In genomic region chr16:29805232-29806095, GRCh38 we compare ENCODE assay signal across 8 cellular contexts. TPM values are rescaled to one million over a fixed set of nuclear protein-coding genes. Genes with fewer than 3 reads are reported as not detected.
DNase-seq lines count a peak whose midpoint lies in the region; ATAC-seq, FAIRE-seq and TF ChIP-seq lines count a peak whose summit lies in the region.

No MANE protein-coding gene starts in this region.

- ATAC-seq in GM19035 (IDR thresholded peaks at IDR 0.05; ENCODE audit: unreplicated experiment), result peak; percentile 53
- peak; percentile 59 for ATAC-seq in HG03280 (IDR thresholded peaks at IDR 0.05; ENCODE audit: unreplicated experiment)

- H3K79me2 ChIP-seq in keratinocyte (ENCODE audit: control insufficient read depth, insufficient read depth, low read length), result peaks cover 22% of the 10 kb centered on the region

- no peaks in the 10 kb centered on the region for H3K9me3 ChIP-seq in keratinocyte (ENCODE audit: control insufficient read depth, low read depth, low read length)

- dilution Hi-C loops in keratinocyte (cut with MboI; ENCODE audit: extremely low pct_ligation_motif_present, low sequenced_read_pairs), result no loop called here

- DNase-seq in AG20443 (ENCODE audit: low spot score) (peak; percentile 95), NCI-H446 treated with DMSO at 0.1 percent for 48 hours (lab: John Stamatoyannopoulos, UW) (peak; percentile 95), cerebellar nuclear complex (lab: John Stamatoyannopoulos, UW) (peak; percentile 67 to 94), keratinocyte (ENCODE audit: low read depth, low spot score) (no peak)
- peak; percentile 97 for DNase-seq in activated CD4-positive, alpha-beta T cell treated with anti-CD3 and anti-CD28 coated beads for 1 hour
- peak; percentile 98 for DNase-seq in stimulated activated CD4-positive, alpha-beta T cell treated with anti-CD3 and anti-CD28 coated beads, Interleukin-12 subunit alpha, Interleukin-12 subunit beta, amount 100 ng/mL, for 4 hours

- no peaks in the 10 kb centered on the region for H3K27me3 ChIP-seq in keratinocyte (ENCODE audit: control insufficient read depth, extremely low read depth, insufficient read depth, low read length)

- H3K4me2 ChIP-seq in keratinocyte (ENCODE audit: control insufficient read depth, extremely low read depth, insufficient read depth, low read depth, low read length), result peak overlapping the region; percentile 92

- no peaks in the 10 kb centered on the region for H3K9me1 ChIP-seq in keratinocyte (ENCODE audit: control insufficient read depth, extremely low read depth, insufficient read depth, low read length)

- no peak for FAIRE-seq in keratinocyte (lab: Jason Lieb, UNC)

- H3K4me1 ChIP-seq in keratinocyte (ENCODE audit: control insufficient read depth, extremely low read depth, insufficient read depth, low read length), result peaks cover 24% of the 10 kb centered on the region

- H3K4me3 ChIP-seq in keratinocyte (ENCODE audit: control insufficient read depth in 2 of 3, extremely low read depth in 1 of 3, insufficient read depth in 2 of 3, low read depth in 1 of 3, low read length in 3 of 3), result peak overlapping the region; percentile 56 to 81 (median 72)

- peak in 1 of 3 experiments; percentile 0 for TF ChIP-seq CTCF in keratinocyte (optimal IDR thresholded peaks at IDR 0.05 in 1 of 3, IDR thresholded peaks at IDR 0.05 in 1 of 3, conservative IDR thresholded peaks at IDR 0.05 in 1 of 3; ENCODE audit: extremely low read depth in 1 of 3, insufficient read depth in 2 of 3, low read length in 3 of 3)

- H3K36me3 ChIP-seq in keratinocyte (ENCODE audit: control insufficient read depth in 2 of 2, extremely low read depth in 1 of 2, insufficient read depth in 2 of 2, low read length in 2 of 2), result peaks cover 12 to 19% of the 10 kb centered on the region in 2 experiments

- peak overlapping the region; percentile 81 for H2AFZ ChIP-seq in keratinocyte (ENCODE audit: control insufficient read depth, low read length)

- H3K27ac ChIP-seq in keratinocyte (ENCODE audit: control insufficient read depth, insufficient read depth, low read length), result peak overlapping the region; percentile 85

- H4K20me1 ChIP-seq in keratinocyte (ENCODE audit: control insufficient read depth, extremely low read depth, insufficient read depth, low read length), result no peaks in the 10 kb centered on the region

- peak overlapping the region; percentile 93 for H3K9ac ChIP-seq in keratinocyte (ENCODE audit: control insufficient read depth, extremely low read depth, insufficient read depth, low read length)

RNA-seq across cellular contexts. Expression of gene MAZ, which starts 0.9 kb away (rescaled TPM):
- 48.5 to 82.3 TPM (median 59.0 TPM) in 3 replicates for polyA plus RNA-seq in keratinocyte
- polyA plus RNA-seq in keratinocyte (2011; ENCODE audit: low read depth), result 43.0 TPM
- 56.3 and 78.7 TPM in 2 replicates for polyA plus RNA-seq in keratinocyte (2011; cell fraction: cytosol; rRNA removed)
- polyA plus RNA-seq in keratinocyte (2011; cell fraction: nucleus; rRNA removed), result 42.7 and 43.6 TPM in 2 replicates
- 63.9 and 156 TPM in 2 replicates for polyA plus RNA-seq in keratinocyte (2012; ENCODE audit: low replicate concordance)
- polyA minus RNA-seq in keratinocyte, result 139 to 296 TPM (median 165 TPM) in 3 replicates
- polyA minus RNA-seq in keratinocyte (2011; cell fraction: cytosol; rRNA and poly(A)+ RNA removed), result 198 TPM
- polyA minus RNA-seq in keratinocyte (2011; cell fraction: nucleus; rRNA and poly(A)+ RNA removed), result 32.3 and 42.1 TPM in 2 replicates

RNA-seq across cellular contexts. Expression of gene PRRT2, which starts 6.5 kb away (rescaled TPM):
- not detected in 3 replicates for polyA plus RNA-seq in keratinocyte
- polyA plus RNA-seq in keratinocyte (2011; ENCODE audit: low read depth), result not detected
- polyA plus RNA-seq in keratinocyte (2011; cell fraction: cytosol; rRNA removed), result not detected in 2 replicates
- polyA plus RNA-seq in keratinocyte (2011; cell fraction: nucleus; rRNA removed), result 0.04 and 0.14 TPM in 2 replicates
- 0.10 and 0.38 TPM in 2 replicates for polyA plus RNA-seq in keratinocyte (2012; ENCODE audit: low replicate concordance)
- polyA minus RNA-seq in keratinocyte, result not detected in 3 replicates
- not detected for polyA minus RNA-seq in keratinocyte (2011; cell fraction: cytosol; rRNA and poly(A)+ RNA removed)
- polyA minus RNA-seq in keratinocyte (2011; cell fraction: nucleus; rRNA and poly(A)+ RNA removed), result not detected in 2 replicates

RNA-seq across cellular contexts. Expression of gene PAGR1, which starts 10.5 kb away (rescaled TPM):
- 6.4 to 17.1 TPM (median 13.6 TPM) in 3 replicates for polyA plus RNA-seq in keratinocyte
- polyA plus RNA-seq in keratinocyte (2011; ENCODE audit: low read depth), result 2.7 TPM
- polyA plus RNA-seq in keratinocyte (2011; cell fraction: cytosol; rRNA removed), result 5.9 and 12.0 TPM in 2 replicates
- 5.1 and 5.3 TPM in 2 replicates for polyA plus RNA-seq in keratinocyte (2011; cell fraction: nucleus; rRNA removed)
- 4.7 and 19.3 TPM in 2 replicates for polyA plus RNA-seq in keratinocyte (2012; ENCODE audit: low replicate concordance)
- 1.5 to 2.7 TPM (median 2.0 TPM) in 3 replicates for polyA minus RNA-seq in keratinocyte
- polyA minus RNA-seq in keratinocyte (2011; cell fraction: cytosol; rRNA and poly(A)+ RNA removed), result 4.2 TPM
- 2.3 and 2.9 TPM in 2 replicates for polyA minus RNA-seq in keratinocyte (2011; cell fraction: nucleus; rRNA and poly(A)+ RNA removed)

RNA-seq across cellular contexts. Expression of gene MVP, which starts 14.8 kb away (rescaled TPM):
- 130 to 213 TPM (median 148 TPM) in 3 replicates for polyA plus RNA-seq in keratinocyte
- 29.4 TPM for polyA plus RNA-seq in keratinocyte (2011; ENCODE audit: low read depth)
- polyA plus RNA-seq in keratinocyte (2011; cell fraction: cytosol; rRNA removed), result 124 and 190 TPM in 2 replicates
- polyA plus RNA-seq in keratinocyte (2011; cell fraction: nucleus; rRNA removed), result 291 and 376 TPM in 2 replicates
- polyA plus RNA-seq in keratinocyte (2012; ENCODE audit: low replicate concordance), result 69.0 and 193 TPM in 2 replicates
- polyA minus RNA-seq in keratinocyte, result 404 to 958 TPM (median 529 TPM) in 3 replicates
- polyA minus RNA-seq in keratinocyte (2011; cell fraction: cytosol; rRNA and poly(A)+ RNA removed), result 337 TPM
- polyA minus RNA-seq in keratinocyte (2011; cell fraction: nucleus; rRNA and poly(A)+ RNA removed), result 295 and 307 TPM in 2 replicates

RNA-seq across cellular contexts. Expression of gene KIF22, which starts 14.9 kb away (rescaled TPM):
- 36.3 to 48.3 TPM (median 43.7 TPM) in 3 replicates for polyA plus RNA-seq in keratinocyte
- polyA plus RNA-seq in keratinocyte (2011; ENCODE audit: low read depth), result 14.3 TPM
- polyA plus RNA-seq in keratinocyte (2011; cell fraction: cytosol; rRNA removed), result 17.2 and 23.7 TPM in 2 replicates
- polyA plus RNA-seq in keratinocyte (2011; cell fraction: nucleus; rRNA removed), result 72.3 and 83.5 TPM in 2 replicates
- polyA plus RNA-seq in keratinocyte (2012; ENCODE audit: low replicate concordance), result 15.4 and 26.9 TPM in 2 replicates
- polyA minus RNA-seq in keratinocyte, result 46.4 to 57.5 TPM (median 48.8 TPM) in 3 replicates
- 41.4 TPM for polyA minus RNA-seq in keratinocyte (2011; cell fraction: cytosol; rRNA and poly(A)+ RNA removed)
- 39.9 and 56.2 TPM in 2 replicates for polyA minus RNA-seq in keratinocyte (2011; cell fraction: nucleus; rRNA and poly(A)+ RNA removed)
